ENCODE assay signal across 1 cellular context in genomic region chr1:25099343-25099951, GRCh38.
TF ChIP-seq lines count a peak whose summit lies in the region.

No MANE protein-coding gene starts in this region.

TF ChIP-seq in H1, 55 proteins besides CTCF, POLR2A, EP300 and RAD21 (continued from another document):
- TF ChIP-seq CHD7 (IDR thresholded peaks at IDR 0.05; ENCODE audit: insufficient replicate concordance, low read length) (no peak), HDAC6 (IDR thresholded peaks at IDR 0.05; ENCODE audit: low read depth, low read length) (no peak), BCL11A (IDR thresholded peaks at IDR 0.05; ENCODE audit: low read depth in 2 of 2, low read length in 2 of 2) (no peak), HDAC2 (IDR thresholded peaks at IDR 0.05; ENCODE audit: borderline replicate concordance in 1 of 2, low read depth in 2 of 2, low read length in 2 of 2) (no peak), CBX5 (IDR thresholded peaks at IDR 0.05; ENCODE audit: low read depth, low read length) (no peak), SIN3A (conservative IDR thresholded peaks at IDR 0.05 in 1 of 2, IDR thresholded peaks at IDR 0.05 in 1 of 2; ENCODE audit: low read depth in 1 of 2, low read length in 2 of 2) (no peak), TBP (IDR thresholded peaks at IDR 0.05; ENCODE audit: low read depth, low read length) (no peak), PHF8 (conservative IDR thresholded peaks at IDR 0.05; ENCODE audit: low read depth, low read length) (no peak), EZH2 (IDR thresholded peaks at IDR 0.05; ENCODE audit: low read depth, low read length, severe bottlenecking) (no peak)
